In genomic region chr4:153543351-153543750, GRCh38 we compare ENCODE assay signal across 11 cellular contexts.
"Had no signal": no experiment of that assay in that cellular context is flagged by ENCODE, and none has a peak within 500 bp of the region (broad histone marks: within the 10 kb centered on the region; RNA-seq: fewer than 3 reads in every experiment).

No MANE protein-coding gene starts in this region.

- H3K27me3 ChIP-seq: heart right ventricle had no signal

- ATAC-seq: activated CD8-positive, alpha-beta T cell treated with anti-CD3 and anti-CD28 coated beads for 36 hours; lower lobe of right lung; stimulated activated naive CD8-positive, alpha-beta T cell treated with anti-CD3 and anti-CD28 coated beads, Interleukin-15, amount 100 ng/mL, for 72 hours had no signal

- H3K36me3 ChIP-seq: heart right ventricle, lower lobe of right lung had no signal

- H3K4me3 ChIP-seq: coronary artery, heart right ventricle, lower lobe of right lung had no signal

- H3K9me3 ChIP-seq: heart right ventricle, lower lobe of right lung had no signal

- DNase-seq: activated CD4-positive, alpha-beta T cell treated with anti-CD3 and anti-CD28 coated beads, Interleukin-2, amount 10 ng/mL, durations not matched to agents 24 days and 14 days; activated naive CD4-positive, alpha-beta T cell treated with Interleukin-2 at 50 U/mL for 16 hours; activated naive CD8-positive, alpha-beta T cell treated with anti-CD3 and anti-CD28 coated beads, Interleukin-2, amount 10 ng/mL, durations not matched to agents 7 days and 5 days; activated T-cell treated with anti-CD3 and anti-CD28 coated beads, Interleukin-2, amount 50 U/mL, for 1 hour; heart right ventricle; immature natural killer cell; lower lobe of right lung; occipital lobe; stimulated activated naive CD8-positive, alpha-beta T cell treated with anti-CD3 and anti-CD28 coated beads, Interleukin-15, amount 100 ng/mL, for 72 hours had no signal
